In genomic region chr11:96214745-96215093, GRCh38 we compare ENCODE assay signal across 11 cellular contexts.
A peak's percentile ranks its signal among the peaks of the same experiment; 100 is the strongest.
DNase-seq lines count a peak whose midpoint lies in the region; ATAC-seq and TF ChIP-seq lines count a peak whose summit lies in the region.
"Had no signal": no experiment of that assay in that cellular context is flagged by ENCODE, and none has a peak within 500 bp of the region (broad histone marks: within the 10 kb centered on the region; RNA-seq: fewer than 3 reads in every experiment).

No MANE protein-coding gene starts in this region.

- H3K4me2 ChIP-seq in neuronal stem cell (ENCODE audit: insufficient read depth, low read length, poor library complexity, severe bottlenecking): no peak overlapping the region

- peak overlapping the region; percentile 76 for H3K27ac ChIP-seq in muscle layer of duodenum (ENCODE audit: low read length)
- peak overlapping the region; percentile 80 to 87 (median 82) for H3K27ac ChIP-seq in upper lobe of left lung
- no peak overlapping the region for H3K27ac ChIP-seq in neuronal stem cell (replicated peaks; ENCODE audit: low read length)
- H3K27ac ChIP-seq: SK-N-MC had no signal

- TF ChIP-seq EP300 in upper lobe of left lung (IDR thresholded peaks at IDR 0.05): no peak

- H4K8ac ChIP-seq in neuronal stem cell (ENCODE audit: low read depth, low read length): no peak overlapping the region

- H3K4me3 ChIP-seq in adipocyte (ENCODE audit: low read length) (no peak overlapping the region), muscle layer of duodenum (ENCODE audit: low read depth in 1 of 2, low read length in 2 of 2) (no peak overlapping the region), upper lobe of left lung (no peak overlapping the region), neuronal stem cell (ENCODE audit: low read length in 2 of 2) (no peak overlapping the region)
- H3K4me3 ChIP-seq: SK-N-MC had no signal

- no peak overlapping the region for H2BK5ac ChIP-seq in neuronal stem cell (ENCODE audit: low read length)

- H4K91ac ChIP-seq in neuronal stem cell (ENCODE audit: low read depth, low read length, poor library complexity): no peak overlapping the region

- ATAC-seq in upper lobe of left lung (ENCODE audit: low FRiP score in 2 of 2) (no peak), GM19455 (IDR thresholded peaks at IDR 0.05; ENCODE audit: unreplicated experiment) (no peak)

- H3K4me1 Mint-ChIP-seq in activated naive CD4-positive, alpha-beta T cell treated with anti-CD3 and anti-CD28 coated beads, Interleukin-2, amount 50 U/mL, for 24 hours: peaks cover 92% of the 10 kb centered on the region

- no peaks in the 10 kb centered on the region for H3K27me3 Mint-ChIP-seq in activated naive CD4-positive, alpha-beta T cell treated with anti-CD3 and anti-CD28 coated beads, Interleukin-2, amount 50 U/mL, for 24 hours

- no peaks in the 10 kb centered on the region for H3K27me3 ChIP-seq in adipocyte (replicated peaks; ENCODE audit: control insufficient read depth, insufficient read depth, low read length)
- H3K27me3 ChIP-seq in muscle layer of duodenum (ENCODE audit: low read depth, low read length): no peaks in the 10 kb centered on the region
- H3K27me3 ChIP-seq in upper lobe of left lung: no peaks in the 10 kb centered on the region
- no peaks in the 10 kb centered on the region for H3K27me3 ChIP-seq in neuronal stem cell (ENCODE audit: control insufficient read depth in 3 of 3, insufficient read depth in 3 of 3, low read depth in 1 of 3, low read length in 3 of 3)
- H3K27me3 ChIP-seq: BE2C had no signal

- H3K36me3 ChIP-seq in adipocyte (ENCODE audit: control insufficient read depth, insufficient read depth, low read length, severe bottlenecking) (no peaks in the 10 kb centered on the region), muscle layer of duodenum (ENCODE audit: control insufficient read depth in 1 of 2, insufficient read depth in 2 of 2, low read length in 2 of 2) (no peaks in the 10 kb centered on the region), upper lobe of left lung (no peaks in the 10 kb centered on the region), neuronal stem cell (replicated peaks in 1 of 2; ENCODE audit: control insufficient read depth in 2 of 2, insufficient read depth in 2 of 2, low read length in 2 of 2) (no peaks in the 10 kb centered on the region)
- H3K36me3 ChIP-seq: BE2C had no signal

- peaks cover 6% of the 10 kb centered on the region for H3K9me3 Mint-ChIP-seq in activated naive CD4-positive, alpha-beta T cell treated with anti-CD3 and anti-CD28 coated beads, Interleukin-2, amount 50 U/mL, for 24 hours

- no peak overlapping the region for H3K4ac ChIP-seq in neuronal stem cell (ENCODE audit: low read length)

- H3K4me3 Mint-ChIP-seq in activated naive CD4-positive, alpha-beta T cell treated with anti-CD3 and anti-CD28 coated beads, Interleukin-2, amount 50 U/mL, for 24 hours: peak overlapping the region; percentile 73

- DNase-seq in activated naive CD4-positive, alpha-beta T cell treated with Interleukin-2 at 50 U/mL for 16 hours: no peak
- DNase-seq in adipocyte (ENCODE audit: low read depth) (no peak), upper lobe of left lung (no peak), neuronal stem cell (ENCODE audit: low spot score) (no peak), NCI-H345 treated with DMSO at 0.1 percent for 48 hours (lab: John Stamatoyannopoulos, UW; ENCODE audit: unreplicated experiment) (no peak)
- DNase-seq: BE2C, NCI-H1694 treated with DMSO at 0.1 percent for 48 hours had no signal

- no peak overlapping the region for H2BK12ac ChIP-seq in neuronal stem cell (ENCODE audit: low read length)

- peaks cover 7% of the 10 kb centered on the region for H3K36me3 Mint-ChIP-seq in activated naive CD4-positive, alpha-beta T cell treated with anti-CD3 and anti-CD28 coated beads, Interleukin-2, amount 50 U/mL, for 24 hours

- no peak for TF ChIP-seq POLR2A in upper lobe of left lung (IDR thresholded peaks at IDR 0.05)

- no peaks in the 10 kb centered on the region for H3K79me1 ChIP-seq in neuronal stem cell (ENCODE audit: low read depth, low read length)

- H3K4me1 ChIP-seq in adipocyte (ENCODE audit: control insufficient read depth, insufficient read depth, low read length) (peaks cover 52% of the 10 kb centered on the region), muscle layer of duodenum (ENCODE audit: control insufficient read depth in 1 of 2, insufficient read depth in 2 of 2, low read length in 2 of 2) (peaks cover 11 to 17% of the 10 kb centered on the region in 2 donors), upper lobe of left lung (peaks cover 52 to 65% (median 59%) of the 10 kb centered on the region in 4 donors), neuronal stem cell (ENCODE audit: control insufficient read depth in 2 of 2, insufficient read depth in 1 of 2, low read depth in 1 of 2, low read length in 2 of 2) (peaks cover 5 to 12% of the 10 kb centered on the region in 2 donors)

- H2BK120ac ChIP-seq in neuronal stem cell (ENCODE audit: low read depth, low read length): no peak overlapping the region

- no peak overlapping the region for H2AFZ ChIP-seq in neuronal stem cell (ENCODE audit: low read length)

- peak overlapping the region; percentile 24 for H3K9ac ChIP-seq in adipocyte (ENCODE audit: low read length)
- H3K9ac ChIP-seq in neuronal stem cell (ENCODE audit: low read depth, low read length, poor library complexity): no peak overlapping the region

- H3K27ac Mint-ChIP-seq in activated naive CD4-positive, alpha-beta T cell treated with anti-CD3 and anti-CD28 coated beads, Interleukin-2, amount 50 U/mL, for 24 hours: peak overlapping the region; percentile 99

- H3K23ac ChIP-seq in neuronal stem cell (ENCODE audit: low read depth, low read length, poor library complexity): no peak overlapping the region

- H2AK5ac ChIP-seq in neuronal stem cell (ENCODE audit: low read depth, low read length): no peak overlapping the region

- H3K14ac ChIP-seq in neuronal stem cell (ENCODE audit: low read length): no peak overlapping the region

- no peak overlapping the region for H2BK15ac ChIP-seq in neuronal stem cell (ENCODE audit: low read length)

- WGBS in upper lobe of left lung, 2 donors: 45 to 50% methylated on average over 1 of the region's 1 CpG
- WGBS in neuronal stem cell (ENCODE audit: extremely low coverage in 2 of 2, insufficient read length in 2 of 2, insufficient replicate concordance in 1 of 2), 2 donors: no CpG with 5 or more reads among the region's 1 CpG

- no peak for TF ChIP-seq CTCF in upper lobe of left lung (IDR thresholded peaks at IDR 0.05)

- H3K18ac ChIP-seq in neuronal stem cell (ENCODE audit: low read length): no peak overlapping the region

- H3K9me3 ChIP-seq in adipocyte (ENCODE audit: control insufficient read depth, low read length): no peaks in the 10 kb centered on the region
- H3K9me3 ChIP-seq in muscle layer of duodenum (ENCODE audit: control insufficient read depth in 1 of 2, low read length in 2 of 2): no peaks in the 10 kb centered on the region
- H3K9me3 ChIP-seq in upper lobe of left lung: no peaks in the 10 kb centered on the region
- H3K9me3 ChIP-seq in neuronal stem cell (replicated peaks in 1 of 2; ENCODE audit: control insufficient read depth in 2 of 2, insufficient read depth in 1 of 2, low read depth in 1 of 2, low read length in 2 of 2): no peaks in the 10 kb centered on the region
- H3K9me3 ChIP-seq: BE2C had no signal
